In genomic region chr12:32455607-32456063, GRCh38 we compare ENCODE assay signal across 8 cellular contexts. TPM values are rescaled to one million over a fixed set of nuclear protein-coding genes. Genes with fewer than 3 reads are reported as not detected.
DNase-seq lines count a peak whose midpoint lies in the region; ATAC-seq, FAIRE-seq and TF ChIP-seq lines count a peak whose summit lies in the region.

No MANE protein-coding gene starts in this region.

- in situ Hi-C loops in HepG2 (cut with HindIII; ENCODE audit: extremely low pct_ligation_motif_present, low pct_unique_long_range_greater_than_20kb): loop anchor here (5.0 kb wide), 1 partner anchor 202 kb away; no protein-coding TSS in a partner anchor

- 85% methylated on average over 1 of the region's 1 CpG for WGBS in HepG2 (ENCODE audit: low lambda C conversion rate)
- 2 to 10% methylated on average over 1 of the region's 1 CpG for WGBS in thyroid gland, 2 donors

- POLR2A ChIA-PET in HepG2 (lab: Yijun Ruan, JAX): interaction anchor here (1.1 kb wide), 1 partner anchor 202 kb away, joined by 3 read pairs; no protein-coding TSS in a partner anchor

- no peaks in the 10 kb centered on the region for H3K79me2 ChIP-seq in HepG2 (ENCODE audit: insufficient read depth, low read length)

- no peaks in the 10 kb centered on the region for H3K9me3 Mint-ChIP-seq in activated T-cell treated with anti-CD3 and anti-CD28 coated beads, Interleukin-2, amount 50 U/mL, for 72 hours

- no peak for ATAC-seq in activated T-cell treated with anti-CD3 and anti-CD28 coated beads, Interleukin-2, amount 50 U/mL, for 72 hours (replicated peaks in 1 of 2)
- ATAC-seq in HepG2 (no peak), GM21825 (IDR thresholded peaks at IDR 0.05; ENCODE audit: unreplicated experiment) (no peak)

- intact Hi-C loops in HepG2 (cut with micrococcal nuclease; ENCODE audit: unreplicated experiment): loop anchor here (1.0 to 5.0 kb wide), 4 partner anchors 79 to 217 kb away; no protein-coding TSS in a partner anchor
- intact Hi-C loops in thyroid gland (cut with DNase I): loop anchor here (5.0 kb wide), 1 partner anchor 202 kb away; no protein-coding TSS in a partner anchor

- BruUV-seq in HepG2 (replicated peaks; lab: Mats Ljungman, UMichigan): no TSS peak

- H4K20me1 ChIP-seq in HepG2 (ENCODE audit: insufficient read depth, low read length): no peaks in the 10 kb centered on the region

- no peaks in the 10 kb centered on the region for H3K9me3 ChIP-seq in NT2/D1 (ENCODE audit: insufficient read depth, low read length)
- no peaks in the 10 kb centered on the region for H3K9me3 ChIP-seq in HepG2 (ENCODE audit: low read length)
- H3K9me3 ChIP-seq in thyroid gland: no peaks in the 10 kb centered on the region

- peak; percentile 73 for TF ChIP-seq CTCF in HepG2 (CRISPR knock-in tag; IDR thresholded peaks at IDR 0.05)
- peak in 5 of 6 experiments; percentile 18 to 79 (median 55) for TF ChIP-seq CTCF in thyroid gland (IDR thresholded peaks at IDR 0.05)

- H3K36me3 ChIP-seq in NT2/D1 (ENCODE audit: insufficient read depth, insufficient read length, low read length): no peaks in the 10 kb centered on the region
- H3K36me3 ChIP-seq in HepG2 (replicated peaks in 1 of 2; ENCODE audit: control insufficient read depth in 1 of 2, insufficient read depth in 2 of 2, low read length in 2 of 2): no peaks in the 10 kb centered on the region
- H3K36me3 ChIP-seq in thyroid gland: no peaks in the 10 kb centered on the region

- no peak overlapping the region for H3K4me3 ChIP-seq in NT2/D1 (ENCODE audit: insufficient read length, low read depth)
- no peak overlapping the region for H3K4me3 ChIP-seq in HepG2 (replicated peaks in 1 of 3; ENCODE audit: insufficient read depth in 1 of 3, low read depth in 2 of 3, low read length in 3 of 3)
- H3K4me3 ChIP-seq in thyroid gland (replicated peaks in 1 of 3): peak overlapping the region in 1 of 3 donors; percentile 4

- peak overlapping the region; percentile 26 for H3K9ac ChIP-seq in NT2/D1 (ENCODE audit: insufficient read length, low read depth)
- no peak overlapping the region for H3K9ac ChIP-seq in HepG2 (ENCODE audit: insufficient read depth, low read depth, low read length)

- no peak for TF ChIP-seq POLR2A in HepG2 (IDR thresholded peaks at IDR 0.05; ENCODE audit: insufficient read depth in 1 of 2, low read depth in 2 of 2, low read length in 2 of 2)
- TF ChIP-seq POLR2A in thyroid gland (IDR thresholded peaks at IDR 0.05): no peak

- H3K4me2 ChIP-seq in HepG2 (ENCODE audit: low read depth, low read length): no peak overlapping the region

- CTCF ChIA-PET in HepG2 (lab: Yijun Ruan, JAX; ENCODE audit: low intra/inter-chr PET ratio, low total read pairs): interaction anchor here (1.5 to 2.0 kb wide), 3 partner anchors 105 to 216 kb away, joined by 4 to 14 read pairs (median 8); no protein-coding TSS in a partner anchor

- no peak overlapping the region for H2AFZ ChIP-seq in HepG2 (ENCODE audit: low read length)

- no peaks in the 10 kb centered on the region for H3K36me3 Mint-ChIP-seq in activated T-cell treated with anti-CD3 and anti-CD28 coated beads, Interleukin-2, amount 50 U/mL, for 72 hours (ENCODE audit: insufficient read depth in 2 of 2)

- peak; percentile 59; the same call in 1 of the 2 replicates for TF ChIP-seq RAD21 in HepG2 (CRISPR knock-in tag; IDR thresholded peaks at IDR 0.05)

- FAIRE-seq in HepG2 (lab: Jason Lieb, UNC): no peak

- H3K27ac Mint-ChIP-seq in activated T-cell treated with anti-CD3 and anti-CD28 coated beads, Interleukin-2, amount 50 U/mL, for 72 hours: no peak overlapping the region

- TF ChIP-seq EP300 in HepG2 (IDR thresholded peaks at IDR 0.05; ENCODE audit: low read depth in 2 of 2, low read length in 2 of 2): no peak
- no peak for TF ChIP-seq EP300 in HepG2 (CRISPR knock-in tag; IDR thresholded peaks at IDR 0.05; ENCODE audit: borderline replicate concordance)

- no peak overlapping the region for H3K4me3 Mint-ChIP-seq in activated T-cell treated with anti-CD3 and anti-CD28 coated beads, Interleukin-2, amount 50 U/mL, for 72 hours

- H3K27ac ChIP-seq in HepG2 (ENCODE audit: extremely low read length, insufficient read depth, low read length) (no peak overlapping the region), thyroid gland (peak overlapping the region; percentile 21 to 57 (median 51))

- H3K4me1 ChIP-seq in NT2/D1 (ENCODE audit: insufficient read depth, insufficient read length) (peaks cover 3% of the 10 kb centered on the region), HepG2 (ENCODE audit: insufficient read depth, low read length) (peaks cover 11% of the 10 kb centered on the region), thyroid gland (peaks cover 0 to 12% of the 10 kb centered on the region in 2 donors)

- no peaks in the 10 kb centered on the region for H3K27me3 Mint-ChIP-seq in activated T-cell treated with anti-CD3 and anti-CD28 coated beads, Interleukin-2, amount 50 U/mL, for 72 hours (ENCODE audit: low read depth)

- peak; percentile 6 to 17 for DNase-seq in activated T-cell treated with anti-CD3 and anti-CD28 coated beads, Interleukin-2, amount 50 U/mL, for 72 hours
- DNase-seq in activated T-cell treated with anti-CD3 and anti-CD28 coated beads for 4 hours (no peak), HT1080 (ENCODE audit: low read depth) (peak; percentile 61), NT2/D1 (ENCODE audit: low read depth, low spot score) (peak; percentile 83), cerebellum (ENCODE audit: low spot score) (peak; percentile 41), HepG2 (ENCODE audit: low spot score) (peak; percentile 55), thyroid gland (no peak)

- H3K4me1 Mint-ChIP-seq in activated T-cell treated with anti-CD3 and anti-CD28 coated beads, Interleukin-2, amount 50 U/mL, for 72 hours (ENCODE audit: low read depth): no peaks in the 10 kb centered on the region

- H3K27me3 ChIP-seq in NT2/D1 (ENCODE audit: insufficient read depth, insufficient read length) (no peaks in the 10 kb centered on the region), HepG2 (ENCODE audit: control insufficient read depth in 1 of 2, insufficient read depth in 2 of 2, low read length in 2 of 2) (no peaks in the 10 kb centered on the region), thyroid gland (no peaks in the 10 kb centered on the region)

TF ChIP-seq in HepG2, 621 proteins besides CTCF, POLR2A, EP300 and RAD21 (continues in another document):
- TF ChIP-seq ADNP (CRISPR knock-in tag; IDR thresholded peaks at IDR 0.05) (no peak), ZNF441 (CRISPR knock-in tag; IDR thresholded peaks at IDR 0.05; ENCODE audit: borderline replicate concordance) (no peak), SOX5 (CRISPR knock-in tag; IDR thresholded peaks at IDR 0.05; ENCODE audit: borderline replicate concordance) (peak; percentile 11; the same call in 1 of the 2 replicates), ZNF33A (CRISPR knock-in tag; IDR thresholded peaks at IDR 0.05; ENCODE audit: borderline replicate concordance) (no peak), SALL1 (CRISPR knock-in tag; IDR thresholded peaks at IDR 0.05) (no peak), ZNF207 (IDR thresholded peaks at IDR 0.05; ENCODE audit: borderline replicate concordance) (no peak), MBD4 (IDR thresholded peaks at IDR 0.05; ENCODE audit: borderline replicate concordance, low read length) (no peak), THAP8 (CRISPR knock-in tag; IDR thresholded peaks at IDR 0.05; ENCODE audit: borderline replicate concordance) (no peak), ZNF782 (CRISPR knock-in tag; IDR thresholded peaks at IDR 0.05; ENCODE audit: borderline replicate concordance) (no peak), ARHGAP35 (CRISPR knock-in tag; IDR thresholded peaks at IDR 0.05; ENCODE audit: borderline replicate concordance) (no peak), THYN1 (CRISPR knock-in tag; IDR thresholded peaks at IDR 0.05; ENCODE audit: borderline replicate concordance, low read depth) (0 out of 2 replicates have a peak, but pooled peaks have one; percentile 22)

RNA-seq across cellular contexts. Expression of gene FGD4, which starts 56.3 kb away (rescaled TPM):
- total RNA-seq in activated T-cell treated with anti-CD3 and anti-CD28 coated beads, Interleukin-2, amount 50 U/mL, for 72 hours: 1 to 10 TPM in 1 of 2 donors, under 1 TPM in 1; 0.09 to 1.7 TPM
- 1.8 and 2.8 TPM in 2 replicates for total RNA-seq in HT1080 (2014; rRNA removed; shearing (Covaris generic))
- polyA plus RNA-seq in HT1080 (2015; cell fraction: cytosol; rRNA removed): 0.67 and 1.2 TPM in 2 replicates
- polyA plus RNA-seq in HT1080 (2015; cell fraction: nucleus; rRNA removed): 1.8 and 3.1 TPM in 2 replicates
- total RNA-seq in cerebellum: 61.9 TPM
- 4.6 and 5.3 TPM in 2 replicates for total RNA-seq in HepG2 (2016; rRNA removed; fragmentation: Illumina TruSeq; extraction: Trizol)
- total RNA-seq in HepG2 (2016; cell fraction: cytosol; rRNA removed; fragmentation: Illumina TruSeq; extraction: Trizol; ENCODE audit: low read depth): 9.9 and 11.4 TPM in 2 replicates
- total RNA-seq in HepG2 (2016; cell fraction: insoluble cytoplasmic fraction; rRNA removed; fragmentation: Illumina TruSeq; extraction: Trizol): 4.6 and 5.5 TPM in 2 replicates
- total RNA-seq in HepG2 (2016; cell fraction: membrane; rRNA removed; fragmentation: Illumina TruSeq; extraction: Trizol): 4.0 and 5.2 TPM in 2 replicates
- 7.1 and 8.1 TPM in 2 replicates for total RNA-seq in HepG2 (2016; cell fraction: nucleus; rRNA removed; fragmentation: Illumina TruSeq; extraction: Trizol)
- 4.7 and 6.6 TPM in 2 replicates for polyA plus RNA-seq in HepG2 (2011; rRNA removed)
- 2.0 and 2.4 TPM in 2 replicates for polyA plus RNA-seq in HepG2 (2011; cell fraction: cytosol; rRNA removed)
- polyA plus RNA-seq in HepG2 (2011; cell fraction: nucleus; rRNA removed): 6.0 and 6.1 TPM in 2 replicates
- polyA plus RNA-seq in HepG2 (2012): 4.3 and 6.2 TPM in 2 replicates
- 0.24 and 0.28 TPM in 2 replicates for polyA plus RNA-seq in HepG2 (2016; cell fraction: cytosol; fragmentation: Illumina TruSeq; extraction: Trizol; ENCODE audit: low read depth)
- 1.4 and 2.2 TPM in 2 replicates for polyA plus RNA-seq in HepG2 (2016; cell fraction: insoluble cytoplasmic fraction; fragmentation: Illumina TruSeq; extraction: Trizol; ENCODE audit: low read depth)
- 0.51 and 0.76 TPM in 2 replicates for polyA plus RNA-seq in HepG2 (2016; cell fraction: membrane; fragmentation: Illumina TruSeq; extraction: Trizol; ENCODE audit: low read depth)
- 2.9 and 3.8 TPM in 2 replicates for polyA plus RNA-seq in HepG2 (2016; cell fraction: nucleus; fragmentation: Illumina TruSeq; extraction: Trizol; ENCODE audit: insufficient read depth, low read depth)
- 6.9 and 9.3 TPM in 2 replicates for polyA minus RNA-seq in HepG2 (2011; rRNA and poly(A)+ RNA removed; ENCODE audit: low replicate concordance)
- 13.8 and 18.8 TPM in 2 replicates for polyA minus RNA-seq in HepG2 (2011; cell fraction: cytosol; rRNA and poly(A)+ RNA removed)
- 42.7 and 45.4 TPM in 2 replicates for polyA minus RNA-seq in HepG2 (2011; cell fraction: nucleus; rRNA and poly(A)+ RNA removed)
- 10 to 100 TPM; 32.5 to 51.4 (median 38.8) TPM for total RNA-seq in thyroid gland

Comparison
In these comparisons a context has a peak if more than half of its experiments do, and no peak if none do; other contexts are left out.
1. DNase-seq: peak in activated T-cell treated with anti-CD3 and anti-CD28 coated beads, Interleukin-2, amount 50 U/mL, for 72 hours (2 of 2), HT1080 (single experiment), NT2/D1 (single experiment), cerebellum (single experiment) and HepG2 (single experiment); none in activated T-cell treated with anti-CD3 and anti-CD28 coated beads for 4 hours (single experiment) and thyroid gland (0 of 2).